ENCODE assay signal across 2 cellular contexts in genomic region chr11:14582835-14583234, GRCh38.
A peak's percentile ranks its signal among the peaks of the same experiment; 100 is the strongest.
TF ChIP-seq lines count a peak whose summit lies in the region.

No MANE protein-coding gene starts in this region.

TF ChIP-seq in liver, 16 proteins besides CTCF, POLR2A, EP300 and RAD21 (continued from another document):
- TF ChIP-seq JUND (IDR thresholded peaks at IDR 0.05) (peak in 1 of 2 donors; percentile 9), REST (IDR thresholded peaks at IDR 0.05) (no peak), HNF4A (conservative IDR thresholded peaks at IDR 0.05) (peak; percentile 76 to 87), EGR1 (IDR thresholded peaks at IDR 0.05; ENCODE audit: low read depth in 2 of 2) (peak in 1 of 2 donors; percentile 36), FOXA1 (IDR thresholded peaks at IDR 0.05) (no peak), ATF3 (IDR thresholded peaks at IDR 0.05) (no peak)

TF ChIP-seq in WTC11, 78 proteins besides CTCF, POLR2A, EP300 and RAD21 (continued from another document):
- TF ChIP-seq MLX (CRISPR knock-in tag; IDR thresholded peaks at IDR 0.05) (no peak), FOXJ3 (CRISPR knock-in tag; IDR thresholded peaks at IDR 0.05; ENCODE audit: borderline replicate concordance) (no peak), GTF2I (CRISPR knock-in tag; conservative IDR thresholded peaks at IDR 0.05) (no peak), PRDM15 (CRISPR knock-in tag; IDR thresholded peaks at IDR 0.05) (no peak), ATF3 (CRISPR knock-in tag; conservative IDR thresholded peaks at IDR 0.05) (no peak), FOXK1 (CRISPR knock-in tag; IDR thresholded peaks at IDR 0.05) (no peak), E2F4 (CRISPR knock-in tag; IDR thresholded peaks at IDR 0.05; ENCODE audit: borderline replicate concordance, low read depth) (no peak), CBFB (CRISPR knock-in tag; IDR thresholded peaks at IDR 0.05; ENCODE audit: low read depth) (no peak), AFF4 (CRISPR knock-in tag; IDR thresholded peaks at IDR 0.05; ENCODE audit: borderline replicate concordance) (no peak), NFE2L1 (CRISPR knock-in tag; IDR thresholded peaks at IDR 0.05) (no peak), PREB (CRISPR knock-in tag; IDR thresholded peaks at IDR 0.05; ENCODE audit: borderline replicate concordance) (no peak), RORB (CRISPR knock-in tag; IDR thresholded peaks at IDR 0.05) (no peak)
